14 cellular contexts compared by ENCODE assay signal in genomic region chr2:231017250-231017636, GRCh38. TPM values are rescaled to one million over a fixed set of nuclear protein-coding genes. Genes with fewer than 3 reads are reported as not detected.
DNase-seq lines count a peak whose midpoint lies in the region; ATAC-seq, FAIRE-seq and TF ChIP-seq lines count a peak whose summit lies in the region.
"Had no signal": no experiment of that assay in that cellular context is flagged by ENCODE, and none has a peak within 500 bp of the region (broad histone marks: within the 10 kb centered on the region; RNA-seq: fewer than 3 reads in every experiment).

No MANE protein-coding gene starts in this region.

- 7% methylated on average over 4 of the region's 5 CpGs for WGBS in K562 (ENCODE audit: insufficient coverage, low coverage, missing lambda C conversion rate)

- no peak overlapping the region for H2AFZ ChIP-seq in K562 (ENCODE audit: low read depth, low read length)

- no peaks in the 10 kb centered on the region for H3K36me3 ChIP-seq in K562 (ENCODE audit: control insufficient read depth, insufficient read depth, low read length)

- in situ Hi-C loops in K562 (cut with MboI): no loop called here

- peaks cover 6% of the 10 kb centered on the region for H3K27me3 Mint-ChIP-seq in activated CD4-positive, alpha-beta memory T cell treated with anti-CD3 and anti-CD28 coated beads for 36 hours
- H3K27me3 Mint-ChIP-seq in activated CD4-positive, alpha-beta memory T cell treated with anti-CD3 and anti-CD28 coated beads, Interleukin-2, amount 10 ng/mL, durations not matched to agents 7 days and 5 days: peaks cover 36% of the 10 kb centered on the region

- peak; percentile 15 for DNase-seq in activated CD4-positive, alpha-beta memory T cell treated with anti-CD3 and anti-CD28 coated beads for 36 hours
- no peak for DNase-seq in activated CD4-positive, alpha-beta memory T cell treated with anti-CD3 and anti-CD28 coated beads, Interleukin-2, amount 10 ng/mL, durations not matched to agents 7 days and 5 days
- DNase-seq in K562 (ENCODE audit: extremely low read depth in 1 of 4, low spot score in 3 of 4) (no peak), DMS114 treated with DMSO at 0.1 percent for 48 hours (lab: John Stamatoyannopoulos, UW; ENCODE audit: unreplicated experiment) (no peak), HTR-8/SVneo (ENCODE audit: insufficient read length, low spot score) (no peak)
- peak; percentile 36 for DNase-seq in stimulated activated CD8-positive, alpha-beta memory T cell treated with anti-CD3 and anti-CD28 coated beads, Interleukin-4, amount 100 ng/mL, for 48 hours
- DNase-seq: HCEC 1CT, NCI-H1092 treated with DMSO at 0.1 percent for 48 hours, NCI-H526 treated with DMSO at 0.1 percent for 48 hours had no signal

- H3K27ac ChIP-seq in K562 (ENCODE audit: extremely low read depth, low read depth, low read length): no peak overlapping the region

- TF ChIP-seq RAD21 in Ishikawa (IDR thresholded peaks at IDR 0.05; ENCODE audit: low read depth) (no peak), K562 (CRISPR knock-in tag; conservative IDR thresholded peaks at IDR 0.05 in 1 of 2, IDR thresholded peaks at IDR 0.05 in 1 of 2) (no peak)

- CTCF ChIA-PET in activated CD4-positive, alpha-beta memory T cell treated with anti-CD3 and anti-CD28 coated beads for 36 hours (lab: Charles Lee): interaction anchor here (0.9 to 1.2 kb wide), 2 partner anchors 9 to 36 kb away, joined by 4 read pairs; no protein-coding TSS in a partner anchor
- CTCF ChIA-PET in activated CD4-positive, alpha-beta memory T cell treated with anti-CD3 and anti-CD28 coated beads, Interleukin-2, amount 10 ng/mL, durations not matched to agents 7 days and 5 days (lab: Charles Lee): interaction anchor here (0.6 to 1.5 kb wide), 3 partner anchors 10 to 347 kb away, joined by 3 to 4 read pairs (median 3); no protein-coding TSS in a partner anchor
- CTCF ChIA-PET in K562 (lab: Yijun Ruan, JAX; ENCODE audit: low intra/inter-chr PET ratio): no interaction called here

- intact Hi-C loops in activated CD4-positive, alpha-beta memory T cell treated with anti-CD3 and anti-CD28 coated beads for 36 hours (cut with micrococcal nuclease): no loop called here
- intact Hi-C loops in K562 (cut with micrococcal nuclease): no loop called here

- TF ChIP-seq EP300 in Ishikawa (IDR thresholded peaks at IDR 0.05; ENCODE audit: borderline replicate concordance): no peak
- no peak for TF ChIP-seq EP300 in K562 (IDR thresholded peaks at IDR 0.05; ENCODE audit: low read length)

- no peaks in the 10 kb centered on the region for H3K4me1 Mint-ChIP-seq in activated CD4-positive, alpha-beta memory T cell treated with anti-CD3 and anti-CD28 coated beads for 36 hours (ENCODE audit: low read depth)
- no peaks in the 10 kb centered on the region for H3K4me1 Mint-ChIP-seq in activated CD4-positive, alpha-beta memory T cell treated with anti-CD3 and anti-CD28 coated beads, Interleukin-2, amount 10 ng/mL, durations not matched to agents 7 days and 5 days
- H3K4me1 Mint-ChIP-seq: mesothelial cell of epicardium had no signal

- H3K27me3 ChIP-seq in K562 (ENCODE audit: control insufficient read depth in 2 of 2, insufficient read depth in 2 of 2, low read length in 2 of 2): peaks cover 0 to under 1% of the 10 kb centered on the region in 2 experiments; a peak in 4 of 5 replicates

- H3K27ac Mint-ChIP-seq in activated CD4-positive, alpha-beta memory T cell treated with anti-CD3 and anti-CD28 coated beads for 36 hours: no peak overlapping the region
- H3K27ac Mint-ChIP-seq in activated CD4-positive, alpha-beta memory T cell treated with anti-CD3 and anti-CD28 coated beads, Interleukin-2, amount 10 ng/mL, durations not matched to agents 7 days and 5 days: no peak overlapping the region
- H3K27ac Mint-ChIP-seq: mesothelial cell of epicardium had no signal

- no peak overlapping the region for H3K4me3 Mint-ChIP-seq in activated CD4-positive, alpha-beta memory T cell treated with anti-CD3 and anti-CD28 coated beads for 36 hours
- no peak overlapping the region for H3K4me3 Mint-ChIP-seq in activated CD4-positive, alpha-beta memory T cell treated with anti-CD3 and anti-CD28 coated beads, Interleukin-2, amount 10 ng/mL, durations not matched to agents 7 days and 5 days
- H3K4me3 Mint-ChIP-seq: mesothelial cell of epicardium had no signal

- no peaks in the 10 kb centered on the region for H3K9me1 ChIP-seq in K562 (ENCODE audit: control insufficient read depth, insufficient read depth, low read length)

- no peaks in the 10 kb centered on the region for H3K9me3 ChIP-seq in K562 (replicated peaks; ENCODE audit: control insufficient read depth, insufficient read depth, low read depth, low read length)

- no peaks in the 10 kb centered on the region for H3K79me2 ChIP-seq in K562 (ENCODE audit: control insufficient read depth, insufficient read depth, low read length)

- no peak for TF ChIP-seq POLR2A in K562 (conservative IDR thresholded peaks at IDR 0.05)

- no TSS peak for BruUV-seq in K562 (replicated peaks; lab: Mats Ljungman, UMichigan)

- no peak for TF ChIP-seq CTCF in K562 (IDR thresholded peaks at IDR 0.05 in 2 of 3, conservative IDR thresholded peaks at IDR 0.05 in 1 of 3; ENCODE audit: insufficient read depth in 2 of 3, low read depth in 1 of 3, low read length in 3 of 3)

- ATAC-seq in K562 (peak; percentile 51; the same call in 1 of the 3 replicates), GM19452 (IDR thresholded peaks at IDR 0.05; ENCODE audit: unreplicated experiment) (no peak)

- no peak overlapping the region for H3K9ac ChIP-seq in K562 (ENCODE audit: insufficient read depth in 1 of 2, low read depth in 2 of 2, low read length in 2 of 2)

- no peaks in the 10 kb centered on the region for H4K20me1 ChIP-seq in K562 (replicated peaks; ENCODE audit: control insufficient read depth, insufficient read depth, low read length)

- no peak for FAIRE-seq in K562 (lab: Jason Lieb, UNC)
- no peak for FAIRE-seq in HTR-8/SVneo (lab: Jason Lieb, UNC)
- FAIRE-seq: G401.6 had no signal

- H3K4me1 ChIP-seq in K562 (replicated peaks in 1 of 2; ENCODE audit: control insufficient read depth in 2 of 2, insufficient read depth in 2 of 2, low read length in 2 of 2): no peaks in the 10 kb centered on the region

- H3K9me3 Mint-ChIP-seq in activated CD4-positive, alpha-beta memory T cell treated with anti-CD3 and anti-CD28 coated beads for 36 hours: no peaks in the 10 kb centered on the region
- H3K9me3 Mint-ChIP-seq in activated CD4-positive, alpha-beta memory T cell treated with anti-CD3 and anti-CD28 coated beads, Interleukin-2, amount 10 ng/mL, durations not matched to agents 7 days and 5 days: no peaks in the 10 kb centered on the region
- H3K9me3 Mint-ChIP-seq: mesothelial cell of epicardium had no signal

- POLR2A ChIA-PET in activated CD4-positive, alpha-beta memory T cell treated with anti-CD3 and anti-CD28 coated beads for 36 hours (lab: Charles Lee): no interaction called here
- POLR2A ChIA-PET in activated CD4-positive, alpha-beta memory T cell treated with anti-CD3 and anti-CD28 coated beads, Interleukin-2, amount 10 ng/mL, durations not matched to agents 7 days and 5 days (lab: Charles Lee): no interaction called here
- POLR2A ChIA-PET in K562 (lab: Yijun Ruan, JAX): interaction anchor here (1.1 kb wide), 1 partner anchor 10 kb away, joined by 3 read pairs; no protein-coding TSS in a partner anchor

- no peak overlapping the region for H3K4me3 ChIP-seq in K562

- H3K4me2 ChIP-seq in K562 (ENCODE audit: insufficient read depth, low read length): no peak overlapping the region

- no peaks in the 10 kb centered on the region for H3K36me3 Mint-ChIP-seq in activated CD4-positive, alpha-beta memory T cell treated with anti-CD3 and anti-CD28 coated beads for 36 hours
- H3K36me3 Mint-ChIP-seq in activated CD4-positive, alpha-beta memory T cell treated with anti-CD3 and anti-CD28 coated beads, Interleukin-2, amount 10 ng/mL, durations not matched to agents 7 days and 5 days (ENCODE audit: low read depth): no peaks in the 10 kb centered on the region
- H3K36me3 Mint-ChIP-seq: mesothelial cell of epicardium had no signal

RNA-seq across cellular contexts. Expression of gene C2orf72, which starts 20.1 kb away (rescaled TPM):
- under 1 TPM; 0.34 to 0.55 TPM for total RNA-seq in activated CD4-positive, alpha-beta memory T cell treated with anti-CD3 and anti-CD28 coated beads for 36 hours
- total RNA-seq in activated CD4-positive, alpha-beta memory T cell treated with anti-CD3 and anti-CD28 coated beads, Interleukin-2, amount 10 ng/mL, durations not matched to agents 7 days and 5 days: under 1 TPM; 0.35 to 0.98 TPM
- 0.12 TPM in 1 of 2 replicates, not detected in the other for total RNA-seq in K562 (2011; cell fraction: chromatin; rRNA removed; ENCODE audit: low replicate concordance)
- not detected in 2 replicates for total RNA-seq in K562 (2011; cell fraction: nucleolus; rRNA removed)
- total RNA-seq in K562 (2011; cell fraction: nucleoplasm; rRNA removed): not detected in 2 replicates
- total RNA-seq in K562 (2014; rRNA removed) (not detected in 2 replicates), K562 (2014; rRNA removed; fragmentation: Illumina TruSeq; extraction: Trizol) (not detected in 2 replicates), K562 (2015; rRNA removed; fragmentation: Illumina TruSeq; extraction: Trizol) (0.18 and 0.23 TPM in 2 replicates), K562 (2021) (0.11 and 0.22 TPM in 2 replicates)
- polyA plus RNA-seq in K562 (2011; rRNA removed) (0.08 and 0.24 TPM in 2 replicates), K562 (2014; fragmentation: Illumina TruSeq; extraction: Trizol) (not detected in 2 replicates), K562 (2014; fragmentation: Nextera tagmentation; extraction: Ambion mirVana) (not detected), K562 (2014; rRNA removed) (not detected in 2 replicates)
- polyA plus RNA-seq in K562 (2011; cell fraction: cytosol; rRNA removed): 0.07 and 0.35 TPM in 2 replicates
- 0.09 and 0.18 TPM in 2 replicates for polyA plus RNA-seq in K562 (2011; cell fraction: nucleus; rRNA removed)
- 0.04 and 0.12 TPM in 2 replicates for polyA plus RNA-seq in K562 (2012)
- 0.07 and 0.09 TPM in 2 replicates for polyA minus RNA-seq in K562 (2011; rRNA and poly(A)+ RNA removed)
- 0.82 TPM in 1 of 2 replicates, not detected in the other for polyA minus RNA-seq in K562 (2011; cell fraction: cytosol; rRNA and poly(A)+ RNA removed)
- polyA minus RNA-seq in K562 (2011; cell fraction: nucleus; rRNA and poly(A)+ RNA removed): not detected in 2 replicates

RNA-seq across cellular contexts. Expression of gene SPATA3, which starts 21.3 kb away (rescaled TPM):
- total RNA-seq in activated CD4-positive, alpha-beta memory T cell treated with anti-CD3 and anti-CD28 coated beads for 36 hours: under 1 TPM; 0.24 to 0.53 TPM
- total RNA-seq in activated CD4-positive, alpha-beta memory T cell treated with anti-CD3 and anti-CD28 coated beads, Interleukin-2, amount 10 ng/mL, durations not matched to agents 7 days and 5 days: under 1 TPM in 1 of 2 experiments, not detected in 1; 0.35 TPM
- not detected in 2 replicates for total RNA-seq in K562 (2011; cell fraction: chromatin; rRNA removed; ENCODE audit: low replicate concordance)
- not detected in 2 replicates for total RNA-seq in K562 (2011; cell fraction: nucleolus; rRNA removed)
- total RNA-seq in K562 (2011; cell fraction: nucleoplasm; rRNA removed): not detected in 2 replicates
- not detected in 2 replicates for total RNA-seq in K562 (2014; rRNA removed)
- not detected in 2 replicates for total RNA-seq in K562 (2014; rRNA removed; fragmentation: Illumina TruSeq; extraction: Trizol)
- not detected in 2 replicates for total RNA-seq in K562 (2015; rRNA removed; fragmentation: Illumina TruSeq; extraction: Trizol)
- not detected in 2 replicates for total RNA-seq in K562 (2021)
- polyA plus RNA-seq in K562 (2011; rRNA removed): not detected in 2 replicates
- not detected in 2 replicates for polyA plus RNA-seq in K562 (2011; cell fraction: cytosol; rRNA removed)
- polyA plus RNA-seq in K562 (2011; cell fraction: nucleus; rRNA removed): not detected in 2 replicates
- polyA plus RNA-seq in K562 (2012): not detected in 2 replicates
- not detected in 2 replicates for polyA plus RNA-seq in K562 (2014; fragmentation: Illumina TruSeq; extraction: Trizol)
- polyA plus RNA-seq in K562 (2014; fragmentation: Nextera tagmentation; extraction: Ambion mirVana): not detected
- polyA plus RNA-seq in K562 (2014; rRNA removed): not detected in 2 replicates
- polyA minus RNA-seq in K562 (2011; rRNA and poly(A)+ RNA removed): not detected in 2 replicates
- not detected in 2 replicates for polyA minus RNA-seq in K562 (2011; cell fraction: cytosol; rRNA and poly(A)+ RNA removed)
- not detected in 2 replicates for polyA minus RNA-seq in K562 (2011; cell fraction: nucleus; rRNA and poly(A)+ RNA removed)
- total RNA-seq: mesothelial cell of epicardium had no signal
- polyA plus RNA-seq: adipose tissue had no signal

RNA-seq across cellular contexts. Expression of gene PSMD1, which starts 39.4 kb away (rescaled TPM):
- 100 to 1,000 TPM; 116 TPM for total RNA-seq in activated CD4-positive, alpha-beta memory T cell treated with anti-CD3 and anti-CD28 coated beads for 36 hours
- total RNA-seq in activated CD4-positive, alpha-beta memory T cell treated with anti-CD3 and anti-CD28 coated beads, Interleukin-2, amount 10 ng/mL, durations not matched to agents 7 days and 5 days: 10 to 100 TPM; 79.3 to 80.0 TPM
- 70.9 and 146 TPM in 2 replicates for total RNA-seq in K562 (2011; cell fraction: chromatin; rRNA removed; ENCODE audit: low replicate concordance)
- total RNA-seq in K562 (2011; cell fraction: nucleolus; rRNA removed): 39.5 and 50.9 TPM in 2 replicates
- 71.0 and 106 TPM in 2 replicates for total RNA-seq in K562 (2011; cell fraction: nucleoplasm; rRNA removed)
- 100 TPM in 2 replicates for total RNA-seq in K562 (2014; rRNA removed)
- 158 and 179 TPM in 2 replicates for total RNA-seq in K562 (2014; rRNA removed; fragmentation: Illumina TruSeq; extraction: Trizol)
- 140 and 150 TPM in 2 replicates for total RNA-seq in K562 (2015; rRNA removed; fragmentation: Illumina TruSeq; extraction: Trizol)
- total RNA-seq in K562 (2021): 127 and 130 TPM in 2 replicates
- 206 and 257 TPM in 2 replicates for polyA plus RNA-seq in K562 (2011; rRNA removed)
- polyA plus RNA-seq in K562 (2011; cell fraction: cytosol; rRNA removed): 180 and 186 TPM in 2 replicates
- polyA plus RNA-seq in K562 (2011; cell fraction: nucleus; rRNA removed): 108 and 113 TPM in 2 replicates
- polyA plus RNA-seq in K562 (2012): 58.2 and 146 TPM in 2 replicates
- 177 and 236 TPM in 2 replicates for polyA plus RNA-seq in K562 (2014; fragmentation: Illumina TruSeq; extraction: Trizol)
- 100 to 1,000 TPM; 117 to 147 TPM for polyA plus RNA-seq in K562 (2014; fragmentation: Nextera tagmentation; extraction: Ambion mirVana)
- 103 and 105 TPM in 2 replicates for polyA plus RNA-seq in K562 (2014; rRNA removed)
- polyA minus RNA-seq in K562 (2011; rRNA and poly(A)+ RNA removed): 408 and 632 TPM in 2 replicates
- 79.8 and 106 TPM in 2 replicates for polyA minus RNA-seq in K562 (2011; cell fraction: cytosol; rRNA and poly(A)+ RNA removed)
- polyA minus RNA-seq in K562 (2011; cell fraction: nucleus; rRNA and poly(A)+ RNA removed): 48.7 and 79.3 TPM in 2 replicates

Comparison
In these comparisons a context has a peak if more than half of its experiments do, and no peak if none do; other contexts are left out.
1. DNase-seq: peak in activated CD4-positive, alpha-beta memory T cell treated with anti-CD3 and anti-CD28 coated beads for 36 hours (single experiment) and stimulated activated CD8-positive, alpha-beta memory T cell treated with anti-CD3 and anti-CD28 coated beads, Interleukin-4, amount 100 ng/mL, for 48 hours (single experiment); none in activated CD4-positive, alpha-beta memory T cell treated with anti-CD3 and anti-CD28 coated beads, Interleukin-2, amount 10 ng/mL, durations not matched to agents 7 days and 5 days (single experiment), K562 (0 of 4), DMS114 treated with DMSO at 0.1 percent for 48 hours (single experiment) and HTR-8/SVneo (single experiment).